ENCODE assay signal across 9 cellular contexts in genomic region chr19:13208964-13209796, GRCh38. TPM values are rescaled to one million over a fixed set of nuclear protein-coding genes. Genes with fewer than 3 reads are reported as not detected.
DNase-seq lines count a peak whose midpoint lies in the region; ATAC-seq, FAIRE-seq and TF ChIP-seq lines count a peak whose summit lies in the region.
"Had no signal": no experiment of that assay in that cellular context is flagged by ENCODE, and none has a peak within 500 bp of the region (broad histone marks: within the 10 kb centered on the region; RNA-seq: fewer than 3 reads in every experiment).

No MANE protein-coding gene starts in this region.

- no peaks in the 10 kb centered on the region for H3K27me3 ChIP-seq in mononuclear cell (ENCODE audit: insufficient read depth, low read length)
- no peaks in the 10 kb centered on the region for H3K27me3 ChIP-seq in aorta (ENCODE audit: control insufficient read depth in 1 of 2, insufficient read depth in 2 of 2, low read length in 1 of 2)

- TF ChIP-seq POLR2A in GM12891 (IDR thresholded peaks at IDR 0.05; ENCODE audit: low read depth, low read length), result no peak

- peaks cover 0 to 6% (median 2%) of the 10 kb centered on the region in 3 donors for H3K27me3 Mint-ChIP-seq in CD14-positive monocyte (ENCODE audit: low read depth in 3 of 3)
- no peaks in the 10 kb centered on the region for H3K27me3 Mint-ChIP-seq in activated CD4-positive, alpha-beta memory T cell treated with anti-CD3 and anti-CD28 coated beads for 36 hours

- peak overlapping the region; percentile 60 to 71 for H3K4me3 Mint-ChIP-seq in CD14-positive monocyte
- H3K4me3 Mint-ChIP-seq in activated CD4-positive, alpha-beta memory T cell treated with anti-CD3 and anti-CD28 coated beads for 36 hours, result peak overlapping the region; percentile 57

- no peaks in the 10 kb centered on the region for H3K9me3 Mint-ChIP-seq in CD14-positive monocyte
- H3K9me3 Mint-ChIP-seq in activated CD4-positive, alpha-beta memory T cell treated with anti-CD3 and anti-CD28 coated beads for 36 hours, result no peaks in the 10 kb centered on the region

- no peak for TF ChIP-seq CTCF in CD14-positive monocyte (IDR thresholded peaks at IDR 0.05)

- H3K36me3 Mint-ChIP-seq in CD14-positive monocyte, result no peaks in the 10 kb centered on the region
- H3K36me3 Mint-ChIP-seq in activated CD4-positive, alpha-beta memory T cell treated with anti-CD3 and anti-CD28 coated beads for 36 hours, result no peaks in the 10 kb centered on the region

- intact Hi-C loops in CD14-positive monocyte (cut with micrococcal nuclease), result loop anchor here (2.0 to 5.0 kb wide), 3 partner anchors 42 to 53 kb away; no protein-coding TSS in a partner anchor
- intact Hi-C loops in activated CD4-positive, alpha-beta memory T cell treated with anti-CD3 and anti-CD28 coated beads for 36 hours (cut with micrococcal nuclease), result loop anchor here (2.0 kb wide), 3 partner anchors 14 to 42 kb away; no protein-coding TSS in a partner anchor
- intact Hi-C loops in aorta (cut with DNase I), result loop anchor here in 1 of 2 donors (5.0 kb wide), 2 partner anchors 42 to 53 kb away; no protein-coding TSS in a partner anchor

- H3K4me1 ChIP-seq in mononuclear cell (ENCODE audit: insufficient read depth, low read length) (peaks cover 24% of the 10 kb centered on the region), aorta (ENCODE audit: control insufficient read depth in 1 of 2, insufficient read depth in 2 of 2, low read length in 2 of 2) (no peaks in the 10 kb centered on the region)

- CTCF ChIA-PET in activated CD4-positive, alpha-beta memory T cell treated with anti-CD3 and anti-CD28 coated beads for 36 hours (lab: Charles Lee), result interaction anchor here (0.8 kb wide), 1 partner anchor 232 kb away, joined by 3 read pairs; no protein-coding TSS in a partner anchor

- H3K4me3 ChIP-seq in mononuclear cell (ENCODE audit: low read length), result peak overlapping the region; percentile 29
- H3K4me3 ChIP-seq in aorta (ENCODE audit: low read length in 2 of 2), result no peak overlapping the region

- H3K36me3 ChIP-seq in aorta (ENCODE audit: control insufficient read depth in 1 of 2, insufficient read depth in 2 of 2, low read length in 1 of 2), result no peaks in the 10 kb centered on the region

- H3K4me1 Mint-ChIP-seq in CD14-positive monocyte, result peaks cover 13% of the 10 kb centered on the region
- peaks cover 7% of the 10 kb centered on the region for H3K4me1 Mint-ChIP-seq in activated CD4-positive, alpha-beta memory T cell treated with anti-CD3 and anti-CD28 coated beads for 36 hours (ENCODE audit: low read depth)

- H3K27ac ChIP-seq in aorta (ENCODE audit: low read depth in 1 of 2, low read length in 2 of 2), result no peak overlapping the region

- 93 to 95% methylated on average over 28 to 29 of the region's 29 CpGs for WGBS in aorta, 2 donors

- DNase-seq in CD14-positive monocyte (ENCODE audit: low spot score) (no peak), GM12891 (ENCODE audit: insufficient read length, low spot score) (peak; percentile 53), ecto neural progenitor cell (ENCODE audit: low spot score) (no peak), aorta (no peak)
- no peak for DNase-seq in activated CD4-positive, alpha-beta memory T cell treated with anti-CD3 and anti-CD28 coated beads for 36 hours
- DNase-seq in stimulated activated CD8-positive, alpha-beta memory T cell treated with anti-CD3 and anti-CD28 coated beads, Interleukin-4, amount 100 ng/mL, for 48 hours, result no peak
- DNase-seq: NCI-H2029 treated with DMSO at 0.1 percent for 48 hours had no signal

- H3K27ac Mint-ChIP-seq in CD14-positive monocyte, result peak overlapping the region; percentile 70 to 96 (median 90)
- H3K27ac Mint-ChIP-seq in activated CD4-positive, alpha-beta memory T cell treated with anti-CD3 and anti-CD28 coated beads for 36 hours, result peak overlapping the region; percentile 62

- H3K9me3 ChIP-seq in mononuclear cell (ENCODE audit: low read depth, low read length), result no peaks in the 10 kb centered on the region
- no peaks in the 10 kb centered on the region for H3K9me3 ChIP-seq in aorta (ENCODE audit: control insufficient read depth, low read length)

- ATAC-seq in HG02610 (IDR thresholded peaks at IDR 0.05; ENCODE audit: unreplicated experiment), result no peak
- no peak for ATAC-seq in aorta (ENCODE audit: low FRiP score)

- peak; percentile 79 for FAIRE-seq in GM12891 (lab: Jason Lieb, UNC)

- POLR2A ChIA-PET in activated CD4-positive, alpha-beta memory T cell treated with anti-CD3 and anti-CD28 coated beads for 36 hours (lab: Charles Lee), result no interaction called here

TF ChIP-seq in GM12891, 5 proteins besides CTCF, POLR2A, EP300 and RAD21:
- TF ChIP-seq POLR2AphosphoS5 (IDR thresholded peaks at IDR 0.05; ENCODE audit: low read depth, low read length), result no peak
- TF ChIP-seq TAF1 (IDR thresholded peaks at IDR 0.05; ENCODE audit: low read depth, low read length), result no peak
- TF ChIP-seq SPI1 (IDR thresholded peaks at IDR 0.05; ENCODE audit: low read depth, low read length), result no peak
- TF ChIP-seq POU2F2 (IDR thresholded peaks at IDR 0.05; ENCODE audit: low read depth, low read length), result no peak
- TF ChIP-seq PAX5 (IDR thresholded peaks at IDR 0.05; ENCODE audit: insufficient read depth, low read length, severe bottlenecking), result no peak

RNA-seq across cellular contexts. Expression of gene IER2, which starts 59.0 kb away (rescaled TPM):
- polyA plus RNA-seq in CD14-positive monocyte, result 100 to 1,000 TPM; 355 to 601 TPM
- polyA plus RNA-seq in GM12891 (2012; ENCODE audit: low read depth, missing spikeins), result 61.4 TPM
- total RNA-seq in activated CD4-positive, alpha-beta memory T cell treated with anti-CD3 and anti-CD28 coated beads for 36 hours, result 100 to 1,000 TPM; 129 to 137 TPM
- total RNA-seq in mononuclear cell, result 222 TPM
- total RNA-seq in aorta, result 100 to 1,000 TPM; 143 to 239 TPM
- polyA plus RNA-seq in aorta, result 100 to 1,000 TPM in 1 of 2 donors, 10 to 100 TPM in 1; 39.7 to 269 TPM

RNA-seq across cellular contexts. Expression of gene STX10, which starts 59.0 kb away (rescaled TPM):
- 100 to 1,000 TPM; 158 to 172 TPM for polyA plus RNA-seq in CD14-positive monocyte
- 42.4 TPM for polyA plus RNA-seq in GM12891 (2012; ENCODE audit: low read depth, missing spikeins)
- 10 to 100 TPM; 65.5 to 66.3 TPM for total RNA-seq in activated CD4-positive, alpha-beta memory T cell treated with anti-CD3 and anti-CD28 coated beads for 36 hours
- 71.7 TPM for total RNA-seq in mononuclear cell
- total RNA-seq in aorta, result 10 to 100 TPM; 33.0 to 47.4 TPM
- 100 to 1,000 TPM in 1 of 2 donors, 10 to 100 TPM in 1; 70.5 to 105 TPM for polyA plus RNA-seq in aorta
